In the genomic region with DNA sequence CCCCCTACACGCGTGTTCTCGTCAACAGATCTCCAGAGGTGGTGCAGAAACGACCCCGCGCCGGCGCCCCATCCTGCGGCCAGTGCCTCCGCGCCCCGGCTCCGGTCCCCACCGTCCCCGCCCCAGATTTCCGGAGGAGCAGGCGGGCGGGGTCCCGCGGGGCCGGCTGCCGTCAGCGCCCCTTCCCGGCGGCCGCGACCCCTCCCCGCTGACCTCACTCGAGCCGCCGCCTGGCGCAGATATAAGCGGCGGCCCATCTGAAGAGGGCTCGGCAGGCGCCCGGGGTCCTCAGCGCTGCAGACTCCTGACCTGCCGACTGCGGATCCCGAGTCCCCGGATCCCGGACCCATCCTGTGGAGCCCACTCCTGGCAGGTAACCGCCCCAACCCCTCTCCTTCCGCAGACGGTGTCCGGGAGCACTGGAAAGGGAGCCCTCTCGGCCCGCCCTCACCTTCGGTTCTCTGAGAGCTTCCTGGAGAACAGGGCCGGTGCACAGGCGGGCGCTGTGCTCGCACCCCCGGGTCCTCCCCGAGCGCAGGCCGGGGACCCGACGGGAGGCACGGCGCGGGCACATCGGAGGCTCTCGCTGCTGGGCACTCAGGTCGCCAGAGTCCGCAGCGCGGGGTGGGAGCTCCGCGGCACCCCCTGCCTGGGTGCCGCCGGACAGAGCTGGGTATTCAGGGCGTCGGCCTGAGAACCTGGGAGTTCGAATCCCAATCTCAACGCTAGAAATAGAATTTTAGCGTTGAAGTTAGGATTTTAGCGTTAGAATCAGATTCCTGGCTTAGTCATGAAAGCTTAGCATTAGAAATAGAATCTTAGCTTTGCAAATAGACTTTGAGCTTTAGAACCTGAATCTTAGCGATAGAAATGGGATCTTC, we compare ENCODE assay signal across 12 cellular contexts. TPM values are rescaled to one million over a fixed set of nuclear protein-coding genes. Genes with fewer than 3 reads are reported as not detected.
DNase-seq lines count a peak whose midpoint lies in the region; ATAC-seq, FAIRE-seq and TF ChIP-seq lines count a peak whose summit lies in the region.
"Had no signal": no experiment of that assay in that cellular context is flagged by ENCODE, and none has a peak within 500 bp of the region (broad histone marks: within the 10 kb centered on the region; RNA-seq: fewer than 3 reads in every experiment).

A gene with protein sequence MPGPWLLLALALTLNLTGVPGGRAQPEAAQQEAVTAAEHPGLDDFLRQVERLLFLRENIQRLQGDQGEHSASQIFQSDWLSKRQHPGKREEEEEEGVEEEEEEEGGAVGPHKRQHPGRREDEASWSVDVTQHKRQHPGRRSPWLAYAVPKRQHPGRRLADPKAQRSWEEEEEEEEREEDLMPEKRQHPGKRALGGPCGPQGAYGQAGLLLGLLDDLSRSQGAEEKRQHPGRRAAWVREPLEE (plus strand): TSS at position 270 of the 881 bp plus-strand sequence. CDS start 1,097 bp downstream, outside the sequence.

- DNase-seq in activated CD8-positive, alpha-beta memory T cell treated with anti-CD3 and anti-CD28 coated beads, Interleukin-2, amount 10 ng/mL, durations not matched to agents 7 days and 5 days: no peak
- no peak for DNase-seq in activated CD8-positive, alpha-beta memory T cell treated with anti-CD3 and anti-CD28 coated beads, Interleukin-2, amount 50 U/mL, for 48 hours
- no peak for DNase-seq in activated naive CD8-positive, alpha-beta T cell treated with anti-CD3 and anti-CD28 coated beads, Interleukin-2, amount 50 U/mL, for 24 hours
- DNase-seq in HepG2 (ENCODE audit: low spot score) (no peak), stomach (no peak), NCI-H2081 (lab: John Stamatoyannopoulos, UW) (no peak), NCI-H1092 (lab: John Stamatoyannopoulos, UW) (no peak)

- POLR2A ChIA-PET in HepG2 (lab: Yijun Ruan, JAX): no interaction called here

- intact Hi-C loops in HepG2 (cut with micrococcal nuclease; ENCODE audit: unreplicated experiment) (no loop called here), stomach (cut with DNase I; ENCODE audit: low total_unique reads) (no loop called here)

- no peak for TF ChIP-seq CTCF in HepG2 (CRISPR knock-in tag; IDR thresholded peaks at IDR 0.05)
- TF ChIP-seq CTCF in stomach (IDR thresholded peaks at IDR 0.05): no peak

- peak within 1 kb of the TSS; percentile 32; the same call in 1 of the 2 replicates for H3K4me2 ChIP-seq in HepG2 (ENCODE audit: low read depth, low read length)

- no peak for TF ChIP-seq RAD21 in HepG2 (CRISPR knock-in tag; IDR thresholded peaks at IDR 0.05)

- peaks cover 6% of the 10 kb centered on the region for H3K4me1 Mint-ChIP-seq in activated CD8-positive, alpha-beta memory T cell treated with anti-CD3 and anti-CD28 coated beads, Interleukin-2, amount 10 ng/mL, durations not matched to agents 7 days and 5 days
- H3K4me1 Mint-ChIP-seq in activated naive CD8-positive, alpha-beta T cell treated with anti-CD3 and anti-CD28 coated beads, Interleukin-2, amount 50 U/mL, for 24 hours: peaks cover 7% of the 10 kb centered on the region

- CTCF ChIA-PET in activated CD8-positive, alpha-beta memory T cell treated with anti-CD3 and anti-CD28 coated beads, Interleukin-2, amount 10 ng/mL, durations not matched to agents 7 days and 5 days (lab: Charles Lee): interaction anchor here (0.6 to 1.0 kb wide), 2 partner anchors 9 to 123 kb away, joined by 3 to 4 read pairs; no protein-coding TSS in a partner anchor
- CTCF ChIA-PET in HepG2 (lab: Yijun Ruan, JAX; ENCODE audit: low intra/inter-chr PET ratio, low total read pairs): interaction anchor here (1.6 kb wide), 1 partner anchor 32 kb away, joined by 4 read pairs; no protein-coding TSS in a partner anchor

- H3K27ac ChIP-seq in HepG2 (ENCODE audit: extremely low read length, insufficient read depth, low read length) (no peak within 1 kb of the TSS), stomach (no peak within 1 kb of the TSS)
- H3K27ac ChIP-seq: ovary had no signal

- peaks cover 2% of the 10 kb centered on the region for H3K36me3 Mint-ChIP-seq in activated CD8-positive, alpha-beta memory T cell treated with anti-CD3 and anti-CD28 coated beads, Interleukin-2, amount 10 ng/mL, durations not matched to agents 7 days and 5 days
- no peaks in the 10 kb centered on the region for H3K36me3 Mint-ChIP-seq in activated naive CD8-positive, alpha-beta T cell treated with anti-CD3 and anti-CD28 coated beads, Interleukin-2, amount 50 U/mL, for 24 hours (ENCODE audit: low read depth)

- no peak within 1 kb of the TSS for H3K27ac Mint-ChIP-seq in activated CD8-positive, alpha-beta memory T cell treated with anti-CD3 and anti-CD28 coated beads, Interleukin-2, amount 10 ng/mL, durations not matched to agents 7 days and 5 days
- no peak within 1 kb of the TSS for H3K27ac Mint-ChIP-seq in activated naive CD8-positive, alpha-beta T cell treated with anti-CD3 and anti-CD28 coated beads, Interleukin-2, amount 50 U/mL, for 24 hours

- H3K9me3 Mint-ChIP-seq in activated CD8-positive, alpha-beta memory T cell treated with anti-CD3 and anti-CD28 coated beads, Interleukin-2, amount 10 ng/mL, durations not matched to agents 7 days and 5 days (ENCODE audit: low read depth): no peaks in the 10 kb centered on the region
- H3K9me3 Mint-ChIP-seq in activated naive CD8-positive, alpha-beta T cell treated with anti-CD3 and anti-CD28 coated beads, Interleukin-2, amount 50 U/mL, for 24 hours: no peaks in the 10 kb centered on the region

- H3K79me2 ChIP-seq in HepG2 (ENCODE audit: insufficient read depth, low read length): no peaks in the 10 kb centered on the region

- 90% methylated on average over 60 of the region's 80 CpGs for WGBS in HepG2 (ENCODE audit: low lambda C conversion rate)
- WGBS in stomach, 5 donors: 3 to 8% (median 4%) methylated on average over 37 to 80 of the region's 80 CpGs

- H3K9me3 ChIP-seq in HepG2 (ENCODE audit: low read length): no peaks in the 10 kb centered on the region
- H3K9me3 ChIP-seq in stomach: no peaks in the 10 kb centered on the region
- H3K9me3 ChIP-seq: ovary had no signal

- H3K4me1 ChIP-seq in HepG2 (ENCODE audit: insufficient read depth, low read length) (peaks cover 25% of the 10 kb centered on the region), stomach (peaks cover 18 to 20% (median 19%) of the 10 kb centered on the region in 4 donors)

- no peak within 1 kb of the TSS for H2AFZ ChIP-seq in HepG2 (ENCODE audit: low read length)

- ATAC-seq in activated CD8-positive, alpha-beta memory T cell treated with anti-CD3 and anti-CD28 coated beads, Interleukin-2, amount 10 ng/mL, durations not matched to agents 7 days and 5 days: no peak
- ATAC-seq in activated naive CD8-positive, alpha-beta T cell treated with anti-CD3 and anti-CD28 coated beads, Interleukin-2, amount 50 U/mL, for 24 hours: no peak
- ATAC-seq in HepG2 (no peak), GM21723 (IDR thresholded peaks at IDR 0.05; ENCODE audit: unreplicated experiment) (no peak)
- ATAC-seq: Panc1 had no signal

- H3K4me3 ChIP-seq in HepG2 (replicated peaks in 1 of 3; ENCODE audit: insufficient read depth in 1 of 3, low read depth in 2 of 3, low read length in 3 of 3): no peak within 1 kb of the TSS
- H3K4me3 ChIP-seq in stomach: peak within 1 kb of the TSS; percentile 13 to 41 (median 24)
- H3K4me3 ChIP-seq: ovary had no signal

- H4K20me1 ChIP-seq in HepG2 (ENCODE audit: insufficient read depth, low read length): no peaks in the 10 kb centered on the region

- no peak for FAIRE-seq in HepG2 (lab: Jason Lieb, UNC)
- FAIRE-seq: GM18507 had no signal

- in situ Hi-C loops in HepG2 (cut with HindIII; ENCODE audit: extremely low pct_ligation_motif_present, low pct_unique_long_range_greater_than_20kb): no loop called here

- peaks cover 64% of the 10 kb centered on the region for H3K27me3 Mint-ChIP-seq in activated CD8-positive, alpha-beta memory T cell treated with anti-CD3 and anti-CD28 coated beads, Interleukin-2, amount 10 ng/mL, durations not matched to agents 7 days and 5 days
- H3K27me3 Mint-ChIP-seq in activated naive CD8-positive, alpha-beta T cell treated with anti-CD3 and anti-CD28 coated beads, Interleukin-2, amount 50 U/mL, for 24 hours: peaks cover 54% of the 10 kb centered on the region

- TF ChIP-seq POLR2A in HepG2 (IDR thresholded peaks at IDR 0.05; ENCODE audit: insufficient read depth in 1 of 2, low read depth in 2 of 2, low read length in 2 of 2) (no peak), stomach (IDR thresholded peaks at IDR 0.05) (no peak)

- TF ChIP-seq EP300 in HepG2 (IDR thresholded peaks at IDR 0.05; ENCODE audit: low read depth in 2 of 2, low read length in 2 of 2) (no peak), HepG2 (CRISPR knock-in tag; IDR thresholded peaks at IDR 0.05; ENCODE audit: borderline replicate concordance) (no peak), stomach (IDR thresholded peaks at IDR 0.05) (no peak)

- H3K36me3 ChIP-seq in HepG2 (replicated peaks in 1 of 2; ENCODE audit: control insufficient read depth in 1 of 2, insufficient read depth in 2 of 2, low read length in 2 of 2) (no peaks in the 10 kb centered on the region), stomach (no peaks in the 10 kb centered on the region)
- H3K36me3 ChIP-seq: ovary had no signal

- BruUV-seq in HepG2 (replicated peaks; lab: Mats Ljungman, UMichigan): no TSS peak

- H3K4me3 Mint-ChIP-seq in activated CD8-positive, alpha-beta memory T cell treated with anti-CD3 and anti-CD28 coated beads, Interleukin-2, amount 10 ng/mL, durations not matched to agents 7 days and 5 days: peak within 1 kb of the TSS; percentile 7
- peak within 1 kb of the TSS; percentile 54 for H3K4me3 Mint-ChIP-seq in activated naive CD8-positive, alpha-beta T cell treated with anti-CD3 and anti-CD28 coated beads, Interleukin-2, amount 50 U/mL, for 24 hours

- H3K27me3 ChIP-seq in HepG2 (ENCODE audit: control insufficient read depth in 1 of 2, insufficient read depth in 2 of 2, low read length in 2 of 2) (peaks cover 3 to 41% of the 10 kb centered on the region in 2 experiments; a peak in 4 of 5 replicates), stomach (peaks cover 19 to 59% (median 42%) of the 10 kb centered on the region in 3 donors)
- H3K27me3 ChIP-seq: ovary had no signal

- H3K9ac ChIP-seq in HepG2 (ENCODE audit: insufficient read depth, low read depth, low read length): no peak within 1 kb of the TSS

RNA-seq across cellular contexts. Expression of the gene that starts here (rescaled TPM):
- total RNA-seq in activated CD8-positive, alpha-beta memory T cell treated with anti-CD3 and anti-CD28 coated beads, Interleukin-2, amount 10 ng/mL, durations not matched to agents 7 days and 5 days: not detected
- total RNA-seq in HepG2 (2016; rRNA removed; fragmentation: Illumina TruSeq; extraction: Trizol): not detected in 2 replicates
- total RNA-seq in HepG2 (2016; cell fraction: cytosol; rRNA removed; fragmentation: Illumina TruSeq; extraction: Trizol; ENCODE audit: low read depth): not detected in 2 replicates
- not detected in 2 replicates for total RNA-seq in HepG2 (2016; cell fraction: insoluble cytoplasmic fraction; rRNA removed; fragmentation: Illumina TruSeq; extraction: Trizol)
- not detected in 2 replicates for total RNA-seq in HepG2 (2016; cell fraction: membrane; rRNA removed; fragmentation: Illumina TruSeq; extraction: Trizol)
- not detected in 2 replicates for total RNA-seq in HepG2 (2016; cell fraction: nucleus; rRNA removed; fragmentation: Illumina TruSeq; extraction: Trizol)
- polyA plus RNA-seq in HepG2 (2011; rRNA removed): not detected in 2 replicates
- not detected in 2 replicates for polyA plus RNA-seq in HepG2 (2011; cell fraction: cytosol; rRNA removed)
- polyA plus RNA-seq in HepG2 (2011; cell fraction: nucleus; rRNA removed): not detected in 2 replicates
- not detected in 2 replicates for polyA plus RNA-seq in HepG2 (2012)
- not detected in 2 replicates for polyA plus RNA-seq in HepG2 (2016; cell fraction: cytosol; fragmentation: Illumina TruSeq; extraction: Trizol; ENCODE audit: low read depth)
- not detected in 2 replicates for polyA plus RNA-seq in HepG2 (2016; cell fraction: insoluble cytoplasmic fraction; fragmentation: Illumina TruSeq; extraction: Trizol; ENCODE audit: low read depth)
- not detected in 2 replicates for polyA plus RNA-seq in HepG2 (2016; cell fraction: membrane; fragmentation: Illumina TruSeq; extraction: Trizol; ENCODE audit: low read depth)
- polyA plus RNA-seq in HepG2 (2016; cell fraction: nucleus; fragmentation: Illumina TruSeq; extraction: Trizol; ENCODE audit: insufficient read depth, low read depth): not detected in 2 replicates
- not detected in 2 replicates for polyA minus RNA-seq in HepG2 (2011; rRNA and poly(A)+ RNA removed; ENCODE audit: low replicate concordance)
- not detected in 2 replicates for polyA minus RNA-seq in HepG2 (2011; cell fraction: cytosol; rRNA and poly(A)+ RNA removed)
- not detected in 2 replicates for polyA minus RNA-seq in HepG2 (2011; cell fraction: nucleus; rRNA and poly(A)+ RNA removed)
- total RNA-seq in stomach: under 1 TPM in 1 of 5 donors, not detected in 4; 0.37 TPM
- polyA plus RNA-seq in stomach: not detected
- total RNA-seq: LHCN-M2 had no signal

Comparison
In these comparisons a context has a peak if more than half of its experiments do, and no peak if none do; other contexts are left out.
1. H3K4me3 ChIP-seq: peak in stomach (4 of 4); none in HepG2 (0 of 3).